ENCODE assay signal across 11 cellular contexts in the genomic region with DNA sequence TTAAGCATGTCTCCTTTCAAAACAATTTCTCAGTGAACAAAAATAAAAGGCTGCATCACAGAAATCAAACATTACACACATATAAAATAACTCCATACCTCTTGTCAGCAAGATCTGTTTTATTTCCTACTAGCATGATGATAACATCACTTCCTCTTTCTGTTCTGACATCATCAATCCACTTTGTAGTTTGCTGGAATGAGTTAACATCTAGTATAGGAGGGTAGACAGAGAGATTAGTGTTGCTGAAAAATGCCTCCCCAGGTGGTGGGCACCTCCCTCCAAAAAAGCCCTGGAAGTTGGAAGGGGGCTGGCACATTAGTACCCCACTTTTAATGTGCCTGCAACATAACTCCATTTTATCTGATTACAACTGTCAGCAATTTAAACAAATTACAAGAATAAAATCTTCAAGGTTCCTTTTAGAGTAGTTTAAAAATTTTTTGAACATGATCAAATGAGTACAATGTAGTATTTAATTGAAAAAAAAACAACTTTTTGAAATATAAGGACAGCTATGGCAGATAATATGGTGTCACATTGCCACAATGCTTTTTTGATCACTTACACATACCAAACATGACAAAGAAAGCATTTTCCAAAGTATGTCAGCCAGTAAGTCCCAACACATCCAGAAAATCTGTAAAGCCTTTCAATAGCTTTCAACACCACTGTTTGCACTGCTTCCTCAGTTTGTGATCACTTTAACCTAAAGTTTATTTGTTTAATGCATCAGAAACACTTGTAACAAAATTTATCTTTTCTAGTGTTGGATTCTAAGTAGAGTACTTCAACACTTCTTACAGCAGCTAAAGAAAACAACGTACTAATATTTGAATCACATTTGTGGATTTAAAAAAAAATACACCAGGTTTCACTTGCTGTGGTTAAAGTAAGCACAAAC. TPM values are rescaled to one million over a fixed set of nuclear protein-coding genes. Genes with fewer than 3 reads are reported as not detected.
DNase-seq lines count a peak whose midpoint lies in the region; ATAC-seq and TF ChIP-seq lines count a peak whose summit lies in the region.
"Had no signal": no experiment of that assay in that cellular context is flagged by ENCODE, and none has a peak within 500 bp of the region (broad histone marks: within the 10 kb centered on the region; RNA-seq: fewer than 3 reads in every experiment).

No MANE protein-coding gene starts in this region.

- peaks cover 3% of the 10 kb centered on the region for H3K4me1 ChIP-seq in upper lobe of right lung
- H3K4me1 ChIP-seq: Caco-2 had no signal

- H3K27me3 ChIP-seq in dorsolateral prefrontal cortex = no peaks in the 10 kb centered on the region
- H3K27me3 ChIP-seq in upper lobe of right lung = no peaks in the 10 kb centered on the region
- H3K27me3 ChIP-seq: pancreas had no signal

- no peak for DNase-seq in stimulated activated naive CD8-positive, alpha-beta T cell treated with anti-CD3 and anti-CD28 coated beads, Interleukin-15, Interleukin-2, amounts not matched to agents 100 U/mL and 50 U/mL, for 24 hours
- DNase-seq in RPMI8226 = peak; percentile 5
- no peak for DNase-seq in dorsolateral prefrontal cortex
- DNase-seq in upper lobe of right lung = no peak
- no peak for DNase-seq in nucleus accumbens (lab: John Stamatoyannopoulos, UW)
- no peak for DNase-seq in NCI-H2029 treated with DMSO at 0.1 percent for 48 hours (lab: John Stamatoyannopoulos, UW)
- no peak for DNase-seq in NCI-H446 treated with DMSO at 0.1 percent for 48 hours (lab: John Stamatoyannopoulos, UW)
- DNase-seq: Caco-2, NCI-H2171, pancreas had no signal

- H3K27me3 Mint-ChIP-seq in stimulated activated naive CD8-positive, alpha-beta T cell treated with anti-CD3 and anti-CD28 coated beads, Interleukin-15, Interleukin-2, amounts not matched to agents 100 ng/mL and 50 ng/mL, for 24 hours = no peaks in the 10 kb centered on the region

- no peak overlapping the region for H3K4me3 Mint-ChIP-seq in stimulated activated naive CD8-positive, alpha-beta T cell treated with anti-CD3 and anti-CD28 coated beads, Interleukin-15, Interleukin-2, amounts not matched to agents 100 ng/mL and 50 ng/mL, for 24 hours

- H3K27ac ChIP-seq in dorsolateral prefrontal cortex (peak overlapping the region; percentile 0 to 82 (median 64)), upper lobe of right lung (no peak overlapping the region)
- H3K27ac ChIP-seq: pancreas had no signal

- no peaks in the 10 kb centered on the region for H3K9me3 Mint-ChIP-seq in stimulated activated naive CD8-positive, alpha-beta T cell treated with anti-CD3 and anti-CD28 coated beads, Interleukin-15, Interleukin-2, amounts not matched to agents 100 ng/mL and 50 ng/mL, for 24 hours

- intact Hi-C loops in dorsolateral prefrontal cortex (cut with DNase I) = loop anchor here in 1 of 2 donors (10.0 kb wide), 1 partner anchor 168 kb away; no protein-coding TSS in a partner anchor
- intact Hi-C loops in upper lobe of right lung (cut with DNase I) = no loop called here

- H3K4me3 ChIP-seq in dorsolateral prefrontal cortex (peak overlapping the region in 3 of 59 donors; percentile 2 to 17 (median 5)), upper lobe of right lung (no peak overlapping the region)
- H3K4me3 ChIP-seq: pancreas had no signal

- H3K36me3 ChIP-seq in upper lobe of right lung = peaks cover 63% of the 10 kb centered on the region

- no peak for ATAC-seq in stimulated activated naive CD8-positive, alpha-beta T cell treated with anti-CD3 and anti-CD28 coated beads, Interleukin-15, Interleukin-2, amounts not matched to agents 100 U/mL and 50 U/mL, for 24 hours
- ATAC-seq in upper lobe of right lung = peak; percentile 49

- H3K4me1 Mint-ChIP-seq in stimulated activated naive CD8-positive, alpha-beta T cell treated with anti-CD3 and anti-CD28 coated beads, Interleukin-15, Interleukin-2, amounts not matched to agents 100 ng/mL and 50 ng/mL, for 24 hours (ENCODE audit: low read depth) = peaks cover 5% of the 10 kb centered on the region

- H3K27ac Mint-ChIP-seq in stimulated activated naive CD8-positive, alpha-beta T cell treated with anti-CD3 and anti-CD28 coated beads, Interleukin-15, Interleukin-2, amounts not matched to agents 100 ng/mL and 50 ng/mL, for 24 hours = peak overlapping the region; percentile 43

- TF ChIP-seq CTCF in dorsolateral prefrontal cortex (IDR thresholded peaks at IDR 0.05 in 54 of 56, conservative IDR thresholded peaks at IDR 0.05 in 2 of 56; ENCODE audit: low read depth in 1 of 56, partially characterized antibody in 56 of 56) = no peak
- TF ChIP-seq CTCF in upper lobe of right lung (IDR thresholded peaks at IDR 0.05) = no peak

- H3K9me3 ChIP-seq in upper lobe of right lung = no peaks in the 10 kb centered on the region
- H3K9me3 ChIP-seq: Caco-2, pancreas had no signal

- peaks cover 42% of the 10 kb centered on the region for H3K36me3 Mint-ChIP-seq in stimulated activated naive CD8-positive, alpha-beta T cell treated with anti-CD3 and anti-CD28 coated beads, Interleukin-15, Interleukin-2, amounts not matched to agents 100 ng/mL and 50 ng/mL, for 24 hours (ENCODE audit: low read depth)

RNA-seq across cellular contexts. Expression of a gene that starts 44.5 kb away (rescaled TPM):
- total RNA-seq in dorsolateral prefrontal cortex (100 to 1,000 TPM; 200 to 371 (median 290) TPM), upper lobe of right lung (137 TPM)
